Comparison of ENCODE assay signal across 29 cellular contexts in genomic region chr10:63369711-63370110, GRCh38.
"Had no signal": no experiment of that assay in that cellular context is flagged by ENCODE, and none has a peak within 500 bp of the region (broad histone marks: within the 10 kb centered on the region; RNA-seq: fewer than 3 reads in every experiment).

No MANE protein-coding gene starts in this region.

- H3K27ac Mint-ChIP-seq: mesothelial cell of epicardium; natural killer cell; stimulated activated naive B cell treated with anti-CD40 and anti-IgM and Interleukin-4, amounts not matched to agents 10 μg/mL and 1 μg/mL and 100 μg/mL, for 72 hours had no signal

- H3K36me3 Mint-ChIP-seq: immature natural killer cell, natural killer cell had no signal

- H3K4me3 ChIP-seq: left ventricle myocardium inferior, lung, ovary, prostate gland, skin epidermis, stomach, testis, thyroid gland, transverse colon, upper lobe of left lung, vagina had no signal

- H3K36me3 ChIP-seq: left ventricle myocardium inferior, ovary, prostate gland, stomach, thyroid gland, transverse colon, upper lobe of left lung, vagina had no signal

- H3K9me3 ChIP-seq: left ventricle myocardium inferior, ovary, prostate gland, stomach, testis, thyroid gland, transverse colon, upper lobe of left lung, vagina had no signal

- H3K4me3 Mint-ChIP-seq: immature natural killer cell; mesothelial cell of epicardium; naive B cell; natural killer cell; stimulated activated naive B cell treated with anti-CD40 and anti-IgM and Interleukin-4, amounts not matched to agents 10 μg/mL and 1 μg/mL and 100 μg/mL, for 72 hours had no signal

- H3K9me3 Mint-ChIP-seq: immature natural killer cell, mesothelial cell of epicardium, naive B cell, natural killer cell had no signal

- DNase-seq: immature natural killer cell; kidney; left colon; left ventricle myocardium inferior; mesendoderm; naive B cell; natural killer cell; ovary; posterior cingulate gyrus; retina; right cardiac atrium; stimulated activated CD4-positive, alpha-beta T cell treated with anti-CD3 and anti-CD28 coated beads, Interleukin-12 subunit alpha, Interleukin-12 subunit beta, amount 100 ng/mL, for 4 hours; stimulated activated CD4-positive, alpha-beta T cell treated with anti-CD3 and anti-CD28 coated beads, Interleukin-15, amount 100 ng/mL, for 24 hours; stimulated activated CD4-positive, alpha-beta T cell treated with anti-CD3 and anti-CD28 coated beads, Interleukin-2, amount 100 ng/mL, for 24 hours; stimulated activated CD4-positive, alpha-beta T cell treated with anti-CD3 and anti-CD28 coated beads, Interleukin-4, amount 100 ng/mL, for 1 hour; stimulated activated naive B cell treated with anti-CD40 and anti-IgM and Interleukin-4, amounts not matched to agents 10 μg/mL and 1 μg/mL and 100 μg/mL, for 72 hours; stimulated activated naive CD8-positive, alpha-beta T cell treated with anti-CD3 and anti-CD28 coated beads, Interleukin-15, Interleukin-2, amounts not matched to agents 100 U/mL and 50 U/mL, for 24 hours; stomach; testis; thyroid gland; transverse colon; upper lobe of left lung had no signal

- H3K4me1 ChIP-seq: prostate gland, testis, thyroid gland, transverse colon had no signal

- ATAC-seq: left colon; natural killer cell; right cardiac atrium; sciatic nerve; stimulated activated naive B cell treated with anti-CD40 and anti-IgM and Interleukin-4, amounts not matched to agents 10 μg/mL and 1 μg/mL and 100 μg/mL, for 72 hours; stimulated activated naive CD8-positive, alpha-beta T cell treated with anti-CD3 and anti-CD28 coated beads, Interleukin-15, Interleukin-2, amounts not matched to agents 100 U/mL and 50 U/mL, for 24 hours had no signal

- FAIRE-seq: islet of Langerhans, kidney had no signal

- H3K27me3 Mint-ChIP-seq: naive B cell; stimulated activated naive B cell treated with anti-CD40 and anti-IgM and Interleukin-4, amounts not matched to agents 10 μg/mL and 1 μg/mL and 100 μg/mL, for 72 hours had no signal

- H3K27ac ChIP-seq: left ventricle myocardium inferior, ovary, prostate gland, skin epidermis, stomach, testis, thyroid gland, transverse colon, upper lobe of left lung, vagina had no signal

- H3K27me3 ChIP-seq: ovary, stomach, testis, thyroid gland, transverse colon, upper lobe of left lung, vagina had no signal
